Comparison of ENCODE assay signal across 8 cellular contexts in genomic region chr2:218291934-218292699, GRCh38. TPM values are rescaled to one million over a fixed set of nuclear protein-coding genes. Genes with fewer than 3 reads are reported as not detected.
A peak's percentile ranks its signal among the peaks of the same experiment; 100 is the strongest.
DNase-seq lines count a peak whose midpoint lies in the region; ATAC-seq and TF ChIP-seq lines count a peak whose summit lies in the region.

Gene TMBIM1, minus strand, starts transcription at chr2:218292503. Its CDS starts 10,362 bp downstream, at chr2:218282141.

- WGBS in esophagus muscularis mucosa, result 0% methylated on average over 8 of the region's 62 CpGs

- H3K27me3 Mint-ChIP-seq in activated T-cell treated with anti-CD3 and anti-CD28 coated beads, Interleukin-2, amount 50 U/mL, for 4 hours (ENCODE audit: low read depth), result no peaks in the 10 kb centered on the region
- H3K27me3 Mint-ChIP-seq in naive B cell, result no peaks in the 10 kb centered on the region
- no peaks in the 10 kb centered on the region for H3K27me3 Mint-ChIP-seq in stimulated activated naive B cell treated with anti-CD40 and anti-IgM and Interleukin-4, amounts not matched to agents 10 μg/mL and 1 μg/mL and 100 μg/mL, for 72 hours

- DNase-seq in NCI-H748 (lab: John Stamatoyannopoulos, UW; ENCODE audit: unreplicated experiment) (peak; percentile 36), NCI-H748 treated with DMSO at 0.1 percent for 48 hours (lab: John Stamatoyannopoulos, UW) (no peak), NT2/D1 (ENCODE audit: low read depth, low spot score) (no peak), esophagus muscularis mucosa (ENCODE audit: extremely low spot score) (peak; percentile 95), naive B cell (peak; percentile 85)
- peak; percentile 75 for DNase-seq in activated T-cell treated with anti-CD3 and anti-CD28 coated beads, Interleukin-2, amount 50 U/mL, for 4 hours
- DNase-seq in stimulated activated naive B cell treated with anti-CD40 and anti-IgM and Interleukin-4, amounts not matched to agents 10 μg/mL and 1 μg/mL and 100 μg/mL, for 72 hours, result peak; percentile 78

- H3K27ac ChIP-seq in esophagus muscularis mucosa (replicated peaks in 1 of 4), result peak within 1 kb of the TSS; percentile 93 to 100 (median 96)

- no peak for TF ChIP-seq EP300 in esophagus muscularis mucosa (IDR thresholded peaks at IDR 0.05)

- H3K27me3 ChIP-seq in NT2/D1 (ENCODE audit: insufficient read depth, insufficient read length) (no peaks in the 10 kb centered on the region), esophagus muscularis mucosa (no peaks in the 10 kb centered on the region)

- peak; percentile 80 for TF ChIP-seq POLR2A in esophagus muscularis mucosa (IDR thresholded peaks at IDR 0.05; ENCODE audit: low read depth)

- peak; percentile 61 for ATAC-seq in HG02938 (IDR thresholded peaks at IDR 0.05; ENCODE audit: unreplicated experiment)
- ATAC-seq in activated T-cell treated with anti-CD3 and anti-CD28 coated beads, Interleukin-2, amount 50 U/mL, for 4 hours, result peak; percentile 93 to 94
- ATAC-seq in naive B cell (ENCODE audit: low read depth in 2 of 2), result peak; percentile 69 to 74
- peak; percentile 85 to 86 for ATAC-seq in stimulated activated naive B cell treated with anti-CD40 and anti-IgM and Interleukin-4, amounts not matched to agents 10 μg/mL and 1 μg/mL and 100 μg/mL, for 72 hours (replicated peaks)

- peak; percentile 95 to 98 (median 95) for TF ChIP-seq CTCF in esophagus muscularis mucosa (IDR thresholded peaks at IDR 0.05)

- peaks cover 10% of the 10 kb centered on the region for H3K4me1 ChIP-seq in NT2/D1 (ENCODE audit: insufficient read depth, insufficient read length)
- H3K4me1 ChIP-seq in esophagus muscularis mucosa, result peaks cover 56 to 67% (median 58%) of the 10 kb centered on the region in 4 donors

- H3K9me3 Mint-ChIP-seq in activated T-cell treated with anti-CD3 and anti-CD28 coated beads, Interleukin-2, amount 50 U/mL, for 4 hours, result no peaks in the 10 kb centered on the region
- no peaks in the 10 kb centered on the region for H3K9me3 Mint-ChIP-seq in naive B cell
- H3K9me3 Mint-ChIP-seq in stimulated activated naive B cell treated with anti-CD40 and anti-IgM and Interleukin-4, amounts not matched to agents 10 μg/mL and 1 μg/mL and 100 μg/mL, for 72 hours, result no peaks in the 10 kb centered on the region

- H3K36me3 Mint-ChIP-seq in activated T-cell treated with anti-CD3 and anti-CD28 coated beads, Interleukin-2, amount 50 U/mL, for 4 hours (ENCODE audit: insufficient read depth), result no peaks in the 10 kb centered on the region
- no peaks in the 10 kb centered on the region for H3K36me3 Mint-ChIP-seq in naive B cell
- peaks cover 1 to 8% of the 10 kb centered on the region in 2 donors for H3K36me3 Mint-ChIP-seq in stimulated activated naive B cell treated with anti-CD40 and anti-IgM and Interleukin-4, amounts not matched to agents 10 μg/mL and 1 μg/mL and 100 μg/mL, for 72 hours

- peaks cover 51% of the 10 kb centered on the region for H3K4me1 Mint-ChIP-seq in activated T-cell treated with anti-CD3 and anti-CD28 coated beads, Interleukin-2, amount 50 U/mL, for 4 hours (ENCODE audit: low read depth)
- peaks cover 52 to 73% (median 71%) of the 10 kb centered on the region in 3 donors for H3K4me1 Mint-ChIP-seq in naive B cell
- peaks cover 38 to 78% of the 10 kb centered on the region in 2 donors for H3K4me1 Mint-ChIP-seq in stimulated activated naive B cell treated with anti-CD40 and anti-IgM and Interleukin-4, amounts not matched to agents 10 μg/mL and 1 μg/mL and 100 μg/mL, for 72 hours

- H3K27ac Mint-ChIP-seq in naive B cell, result peak within 1 kb of the TSS; percentile 95 to 100 (median 99)
- H3K27ac Mint-ChIP-seq in stimulated activated naive B cell treated with anti-CD40 and anti-IgM and Interleukin-4, amounts not matched to agents 10 μg/mL and 1 μg/mL and 100 μg/mL, for 72 hours, result peak within 1 kb of the TSS; percentile 85

- H3K36me3 ChIP-seq in NT2/D1 (ENCODE audit: insufficient read depth, insufficient read length, low read length) (peaks cover 6% of the 10 kb centered on the region), esophagus muscularis mucosa (no peaks in the 10 kb centered on the region)

- H3K9me3 ChIP-seq in NT2/D1 (ENCODE audit: insufficient read depth, low read length) (no peaks in the 10 kb centered on the region), esophagus muscularis mucosa (no peaks in the 10 kb centered on the region)

- H3K9ac ChIP-seq in NT2/D1 (ENCODE audit: insufficient read length, low read depth), result peak within 1 kb of the TSS; percentile 84

- peak within 1 kb of the TSS; percentile 83 for H3K4me3 Mint-ChIP-seq in activated T-cell treated with anti-CD3 and anti-CD28 coated beads, Interleukin-2, amount 50 U/mL, for 4 hours
- peak within 1 kb of the TSS; percentile 65 to 95 (median 90) for H3K4me3 Mint-ChIP-seq in naive B cell
- H3K4me3 Mint-ChIP-seq in stimulated activated naive B cell treated with anti-CD40 and anti-IgM and Interleukin-4, amounts not matched to agents 10 μg/mL and 1 μg/mL and 100 μg/mL, for 72 hours, result peak within 1 kb of the TSS; percentile 91

- H3K4me3 ChIP-seq in NT2/D1 (ENCODE audit: insufficient read length, low read depth) (peak within 1 kb of the TSS; percentile 67), esophagus muscularis mucosa (peak within 1 kb of the TSS; percentile 79 to 97 (median 88))

- intact Hi-C loops in esophagus muscularis mucosa (cut with DNase I), result loop anchor here (2.0 kb wide), 1 partner anchor 105 kb away; no protein-coding TSS in a partner anchor

RNA-seq across cellular contexts. Expression of gene TMBIM1, which starts in this region (rescaled TPM):
- 10 to 100 TPM; 49.0 to 60.5 (median 52.8) TPM for total RNA-seq in activated T-cell treated with anti-CD3 and anti-CD28 coated beads, Interleukin-2, amount 50 U/mL, for 4 hours
- 100 to 1,000 TPM; 131 to 238 (median 197) TPM for total RNA-seq in esophagus muscularis mucosa
- 100 to 1,000 TPM in 4 of 6 donors, 10 to 100 TPM in 2; 72.6 to 137 (median 108) TPM for polyA plus RNA-seq in naive B cell (ENCODE audit: low read depth in 6 of 6)

Comparison
In these comparisons a context has a peak if more than half of its experiments do, and no peak if none do; other contexts are left out.
1. DNase-seq: peak in NCI-H748 (single experiment), activated T-cell treated with anti-CD3 and anti-CD28 coated beads, Interleukin-2, amount 50 U/mL, for 4 hours (single experiment), esophagus muscularis mucosa (single experiment), naive B cell (single experiment) and stimulated activated naive B cell treated with anti-CD40 and anti-IgM and Interleukin-4, amounts not matched to agents 10 μg/mL and 1 μg/mL and 100 μg/mL, for 72 hours (single experiment); none in NCI-H748 treated with DMSO at 0.1 percent for 48 hours (single experiment) and NT2/D1 (single experiment).
2. Peak in every context shown above with its lines, with median percentiles within 50 percentile points of each other: ATAC-seq and H3K4me3 Mint-ChIP-seq.